Comparison of ENCODE assay signal across 2 cellular contexts in the genomic region with DNA sequence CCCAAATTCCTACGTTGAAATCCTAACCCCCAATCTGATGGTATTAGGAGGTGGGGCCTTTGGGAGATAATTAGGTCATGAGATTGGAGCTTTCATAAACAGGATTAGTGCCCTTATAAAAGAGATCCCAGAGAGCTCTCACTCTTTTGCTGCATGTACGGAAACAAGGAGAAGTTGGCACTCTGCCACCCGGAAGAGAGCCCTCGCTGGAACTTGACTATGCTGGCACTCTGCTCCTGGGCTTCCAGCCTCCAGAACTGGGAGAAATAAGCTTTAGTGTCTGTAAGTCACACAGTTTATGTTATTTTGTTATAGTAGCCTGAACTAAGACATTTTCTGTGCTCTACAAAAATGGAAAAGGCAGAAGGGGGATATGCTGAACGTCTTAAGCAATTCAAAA.
TF ChIP-seq lines count a peak whose summit lies in the region.

No MANE protein-coding gene starts in this region.

TF ChIP-seq in liver, 16 proteins besides CTCF, POLR2A, EP300 and RAD21:
- TF ChIP-seq HNF4A (conservative IDR thresholded peaks at IDR 0.05): peak in 1 of 2 donors; percentile 22
- TF ChIP-seq SP1 (IDR thresholded peaks at IDR 0.05): no peak
- TF ChIP-seq JUND (IDR thresholded peaks at IDR 0.05): no peak
- TF ChIP-seq, protein P1, sequence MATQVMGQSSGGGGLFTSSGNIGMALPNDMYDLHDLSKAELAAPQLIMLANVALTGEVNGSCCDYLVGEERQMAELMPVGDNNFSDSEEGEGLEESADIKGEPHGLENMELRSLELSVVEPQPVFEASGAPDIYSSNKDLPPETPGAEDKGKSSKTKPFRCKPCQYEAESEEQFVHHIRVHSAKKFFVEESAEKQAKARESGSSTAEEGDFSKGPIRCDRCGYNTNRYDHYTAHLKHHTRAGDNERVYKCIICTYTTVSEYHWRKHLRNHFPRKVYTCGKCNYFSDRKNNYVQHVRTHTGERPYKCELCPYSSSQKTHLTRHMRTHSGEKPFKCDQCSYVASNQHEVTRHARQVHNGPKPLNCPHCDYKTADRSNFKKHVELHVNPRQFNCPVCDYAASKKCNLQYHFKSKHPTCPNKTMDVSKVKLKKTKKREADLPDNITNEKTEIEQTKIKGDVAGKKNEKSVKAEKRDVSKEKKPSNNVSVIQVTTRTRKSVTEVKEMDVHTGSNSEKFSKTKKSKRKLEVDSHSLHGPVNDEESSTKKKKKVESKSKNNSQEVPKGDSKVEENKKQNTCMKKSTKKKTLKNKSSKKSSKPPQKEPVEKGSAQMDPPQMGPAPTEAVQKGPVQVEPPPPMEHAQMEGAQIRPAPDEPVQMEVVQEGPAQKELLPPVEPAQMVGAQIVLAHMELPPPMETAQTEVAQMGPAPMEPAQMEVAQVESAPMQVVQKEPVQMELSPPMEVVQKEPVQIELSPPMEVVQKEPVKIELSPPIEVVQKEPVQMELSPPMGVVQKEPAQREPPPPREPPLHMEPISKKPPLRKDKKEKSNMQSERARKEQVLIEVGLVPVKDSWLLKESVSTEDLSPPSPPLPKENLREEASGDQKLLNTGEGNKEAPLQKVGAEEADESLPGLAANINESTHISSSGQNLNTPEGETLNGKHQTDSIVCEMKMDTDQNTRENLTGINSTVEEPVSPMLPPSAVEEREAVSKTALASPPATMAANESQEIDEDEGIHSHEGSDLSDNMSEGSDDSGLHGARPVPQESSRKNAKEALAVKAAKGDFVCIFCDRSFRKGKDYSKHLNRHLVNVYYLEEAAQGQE (IDR thresholded peaks at IDR 0.05): no peak
- no peak for TF ChIP-seq FOXA2 (IDR thresholded peaks at IDR 0.05)
- TF ChIP-seq FOXA1 (IDR thresholded peaks at IDR 0.05): no peak
- TF ChIP-seq NR2F2 (IDR thresholded peaks at IDR 0.05): no peak
TF ChIP-seq in liver: peak in this region for 1.

TF ChIP-seq in HepG2, 621 proteins besides CTCF, POLR2A, EP300 and RAD21:
- TF ChIP-seq, protein P2, sequence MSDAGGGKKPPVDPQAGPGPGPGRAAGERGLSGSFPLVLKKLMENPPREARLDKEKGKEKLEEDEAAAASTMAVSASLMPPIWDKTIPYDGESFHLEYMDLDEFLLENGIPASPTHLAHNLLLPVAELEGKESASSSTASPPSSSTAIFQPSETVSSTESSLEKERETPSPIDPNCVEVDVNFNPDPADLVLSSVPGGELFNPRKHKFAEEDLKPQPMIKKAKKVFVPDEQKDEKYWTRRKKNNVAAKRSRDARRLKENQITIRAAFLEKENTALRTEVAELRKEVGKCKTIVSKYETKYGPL (CRISPR knock-in tag; IDR thresholded peaks at IDR 0.05): no peak
- TF ChIP-seq CEBPB (IDR thresholded peaks at IDR 0.05; ENCODE audit: borderline replicate concordance, low read depth, low read length) (no peak), ZFAT (CRISPR knock-in tag; conservative IDR thresholded peaks at IDR 0.05) (no peak)
